In genomic region chrX:81201692-81202412, GRCh38 we compare ENCODE assay signal across 8 cellular contexts. TPM values are rescaled to one million over a fixed set of nuclear protein-coding genes. Genes with fewer than 3 reads are reported as not detected.
DNase-seq lines count a peak whose midpoint lies in the region; ATAC-seq, FAIRE-seq and TF ChIP-seq lines count a peak whose summit lies in the region.

HMGN5 (minus strand) TSS chrX:81201913; CDS start chrX:81121549, 80,364 bp downstream.
SH3BGRL (plus strand) TSS chrX:81202102; CDS start chrX:81202201, 99 bp downstream.

- DNase-seq in NCI-H82 treated with DMSO at 0.1 percent for 48 hours (lab: John Stamatoyannopoulos, UW; ENCODE audit: unreplicated experiment): peak; percentile 70
- peak; percentile 38 to 44 for DNase-seq in activated CD8-positive, alpha-beta memory T cell treated with anti-CD3 and anti-CD28 coated beads for 4 hours (ENCODE audit: low read depth in 2 of 2)
- peak; percentile 23 to 50 for DNase-seq in H1 (ENCODE audit: low read depth in 1 of 2, low spot score in 2 of 2)
- peak; percentile 44 to 47 for DNase-seq in memory B cell (ENCODE audit: low spot score in 2 of 2)
- peak; percentile 47 for DNase-seq in stimulated activated CD8-positive, alpha-beta memory T cell treated with anti-CD3 and anti-CD28 coated beads, Interleukin-12 subunit alpha, Interleukin-12 subunit beta, amount 100 ng/mL, for 1 hour (ENCODE audit: low read depth)

- no peaks in the 10 kb centered on the region for H3K36me3 ChIP-seq in H1 (ENCODE audit: control insufficient read depth in 2 of 4, insufficient read depth in 4 of 4, low read length in 3 of 4)

- no peaks in the 10 kb centered on the region for H3K27me3 Mint-ChIP-seq in memory B cell

- no peak for TF ChIP-seq CTCF in 22Rv1 (IDR thresholded peaks at IDR 0.05)
- TF ChIP-seq CTCF in H1 (IDR thresholded peaks at IDR 0.05; ENCODE audit: control extremely low read depth in 1 of 3, insufficient read depth in 1 of 3, low read depth in 1 of 3, low read length in 3 of 3): no peak

- peak within 1 kb of the TSS; percentile 71; the same call in 1 of the 2 replicates for H3K18ac ChIP-seq in H1 (ENCODE audit: extremely low read depth, low read length)

- H4K20me1 ChIP-seq in H1 (replicated peaks in 1 of 2; ENCODE audit: control insufficient read depth in 1 of 2, insufficient read depth in 2 of 2, low read length in 2 of 2): no peaks in the 10 kb centered on the region

- H3K79me1 ChIP-seq in H1 (ENCODE audit: low read depth, low read length): no peaks in the 10 kb centered on the region

- peaks cover 3% of the 10 kb centered on the region; the same call in 1 of the 2 replicates for H3K23me2 ChIP-seq in H1 (ENCODE audit: low read depth, low read length)

- peak within 1 kb of the TSS; percentile 62 for H4K91ac ChIP-seq in H1 (replicated peaks; ENCODE audit: insufficient read length, low read length)

- H2AFZ ChIP-seq in H1 (ENCODE audit: low read length): peak within 1 kb of the TSS; percentile 96

- H3K4me1 Mint-ChIP-seq in memory B cell: peaks cover 25% of the 10 kb centered on the region

- peak; percentile 26 to 48; a peak in 2 of 3 replicates for TF ChIP-seq POLR2A in H1 (IDR thresholded peaks at IDR 0.05; ENCODE audit: control extremely low read depth in 1 of 2, low read depth in 2 of 2, low read length in 2 of 2)

- no peaks in the 10 kb centered on the region for H3K9me3 Mint-ChIP-seq in memory B cell

- CTCF ChIA-PET in H1 (lab: Charles Lee; ENCODE audit: partially characterized antibody): interaction anchor here (0.7 to 1.4 kb wide), 7 partner anchors 8 to 1200 kb away, joined by 3 to 6 read pairs (median 3); no protein-coding TSS in a partner anchor

- no peak within 1 kb of the TSS for H3K14ac ChIP-seq in H1 (ENCODE audit: insufficient read length)

- peak; percentile 95 for ATAC-seq in GM18511 (IDR thresholded peaks at IDR 0.05; ENCODE audit: unreplicated experiment)
- peak; percentile 93 for ATAC-seq in HG03039 (IDR thresholded peaks at IDR 0.05; ENCODE audit: unreplicated experiment)
- ATAC-seq in memory B cell (ENCODE audit: low read depth): peak; percentile 86

- peaks cover 10% of the 10 kb centered on the region for H3K36me3 Mint-ChIP-seq in memory B cell

- no peak within 1 kb of the TSS for H2BK120ac ChIP-seq in H1 (replicated peaks; ENCODE audit: low read depth, low read length)

- H3K4me2 ChIP-seq in H1 (ENCODE audit: insufficient read depth in 1 of 2, low read depth in 2 of 2, low read length in 2 of 2): peak within 1 kb of the TSS; percentile 69 to 77

- no peak within 1 kb of the TSS for H2BK15ac ChIP-seq in H1 (ENCODE audit: low read length)

- peak within 1 kb of the TSS; percentile 66 to 97 (median 80) for H3K9ac ChIP-seq in H1 (replicated peaks in 1 of 4; ENCODE audit: extremely low read depth in 1 of 4, low read depth in 3 of 4, low read length in 3 of 4)

- no peak for FAIRE-seq in H1 (lab: Jason Lieb, UNC)

- H3K27ac ChIP-seq in 22Rv1 (peak within 1 kb of the TSS; percentile 73), H1 (ENCODE audit: low read depth, low read length) (peak within 1 kb of the TSS; percentile 77)

- peak within 1 kb of the TSS; percentile 99 for H3K4me3 Mint-ChIP-seq in memory B cell

- H2BK12ac ChIP-seq in H1 (ENCODE audit: low read depth, low read length): no peak within 1 kb of the TSS; the same call in 1 of the 2 replicates

- H4K8ac ChIP-seq in H1 (ENCODE audit: extremely low read depth, insufficient read depth, low read length): peak within 1 kb of the TSS; percentile 76; the same call in 1 of the 2 replicates

- no peak within 1 kb of the TSS for H2BK20ac ChIP-seq in H1 (ENCODE audit: low read length)

- peak within 1 kb of the TSS; percentile 44 for H2BK5ac ChIP-seq in H1 (ENCODE audit: low read depth, low read length)

- no peaks in the 10 kb centered on the region for H3K27me3 ChIP-seq in H1 (replicated peaks in 1 of 4; ENCODE audit: control insufficient read depth in 3 of 4, extremely low read depth in 1 of 4, insufficient read depth in 3 of 4, low read length in 3 of 4)

- H3K23ac ChIP-seq in H1 (ENCODE audit: insufficient read length): no peak within 1 kb of the TSS

- H3K4ac ChIP-seq in H1 (replicated peaks; ENCODE audit: insufficient read length, low read depth, low read length): no peak within 1 kb of the TSS

- TF ChIP-seq RAD21 in H1 (IDR thresholded peaks at IDR 0.05 in 1 of 2, conservative IDR thresholded peaks at IDR 0.05 in 1 of 2; ENCODE audit: low read depth in 2 of 2, low read length in 2 of 2): no peak

- whole genome bisulfite sequencing in H1 (ENCODE audit: extremely low coverage in 1 of 2, insufficient coverage in 1 of 2, insufficient read length in 1 of 2, insufficient replicate concordance in 2 of 2, low coverage in 1 of 2, low lambda C conversion rate in 2 of 2, missing lambda C conversion rate in 1 of 2), 2 experiments: 2% methylated on average over 15 of the region's 22 CpGs; no CpG with 5 or more reads in 1 of the 2 experiments

- peak within 1 kb of the TSS; percentile 98 for H3K27ac Mint-ChIP-seq in memory B cell

- H3K4me3 ChIP-seq in H1 (ENCODE audit: extremely low read depth in 1 of 4, insufficient read depth in 2 of 4, low read depth in 3 of 4, low read length in 4 of 4): peak within 1 kb of the TSS; percentile 81 to 95 (median 88)

- no peak for TF ChIP-seq EP300 in H1 (IDR thresholded peaks at IDR 0.05; ENCODE audit: borderline replicate concordance in 1 of 2, low read depth in 2 of 2, low read length in 2 of 2)

- H4K5ac ChIP-seq in H1 (ENCODE audit: insufficient read length, low read depth, low read length): peak within 1 kb of the TSS; percentile 79

- H2AK5ac ChIP-seq in H1 (ENCODE audit: low read depth, low read length): no peak within 1 kb of the TSS

- H3K79me2 ChIP-seq in H1 (ENCODE audit: control insufficient read depth in 1 of 2, insufficient read depth in 2 of 2, low read length in 2 of 2): peaks cover 0 to 44% of the 10 kb centered on the region in 2 experiments; a peak in 2 of 4 replicates

- no peaks in the 10 kb centered on the region for H3K4me1 ChIP-seq in H1 (replicated peaks in 1 of 4; ENCODE audit: control insufficient read depth in 3 of 4, insufficient read depth in 4 of 4, low read length in 3 of 4)

- no peak within 1 kb of the TSS for H3K56ac ChIP-seq in H1 (replicated peaks; ENCODE audit: insufficient read length, low read depth, low read length)

- POLR2A ChIA-PET in H1 (lab: Charles Lee; ENCODE audit: partially characterized antibody): interaction anchor here (0.6 to 1.9 kb wide), 7 partner anchors 11 to 321 kb away, joined by 3 to 4 read pairs (median 3); no protein-coding TSS in a partner anchor

- H3K9me3 ChIP-seq in H1 (ENCODE audit: insufficient read depth in 2 of 2, low read depth in 1 of 2, low read length in 1 of 2): no peaks in the 10 kb centered on the region

TF ChIP-seq in H1, 55 proteins besides CTCF, POLR2A, EP300 and RAD21:
- 0 out of 2 replicates have a peak, but pooled peaks have one; percentile 37 for TF ChIP-seq PHF8 (conservative IDR thresholded peaks at IDR 0.05; ENCODE audit: low read depth, low read length)
- peak; percentile 58 for TF ChIP-seq CHD2 (IDR thresholded peaks at IDR 0.05; ENCODE audit: low read length)
- TF ChIP-seq YY1 (IDR thresholded peaks at IDR 0.05; ENCODE audit: low read depth, low read length): 0 out of 2 replicates have a peak, but pooled peaks have one; percentile 34
- peak; percentile 41; the same call in 1 of the 2 replicates for TF ChIP-seq TBP (IDR thresholded peaks at IDR 0.05; ENCODE audit: low read depth, low read length)
- no peak for TF ChIP-seq FOSL1 (IDR thresholded peaks at IDR 0.05; ENCODE audit: insufficient read depth, low read depth, low read length)
- TF ChIP-seq SIRT6 (IDR thresholded peaks at IDR 0.05; ENCODE audit: low read length): no peak
- TF ChIP-seq SAP30 (IDR thresholded peaks at IDR 0.05; ENCODE audit: insufficient read depth, insufficient replicate concordance, low read length): no peak
- peak; percentile 60; the same call in 1 of the 2 replicates for TF ChIP-seq TAF1 (IDR thresholded peaks at IDR 0.05; ENCODE audit: low read depth, low read length)
- TF ChIP-seq TEAD4 (IDR thresholded peaks at IDR 0.05; ENCODE audit: low read depth, low read length): 0 out of 2 replicates have a peak, but pooled peaks have one; percentile 33
- TF ChIP-seq SUZ12 (IDR thresholded peaks at IDR 0.05; ENCODE audit: low read length): no peak
- 0 out of 2 replicates have a peak, but pooled peaks have one; percentile 41 for TF ChIP-seq BRCA1 (IDR thresholded peaks at IDR 0.05; ENCODE audit: low read depth, low read length)
- TF ChIP-seq MAX (IDR thresholded peaks at IDR 0.05): no peak
- TF ChIP-seq ASH2L (IDR thresholded peaks at IDR 0.05; ENCODE audit: low read length): peak; percentile 41

RNA-seq across cellular contexts. Expression of gene HMGN5, which starts in this region (rescaled TPM):
- total RNA-seq in H1 (2021; fragmentation: NEBNext Ultra II Directional; extraction: Animal tissue kit (Norgen Biotek cat#: 25700)): 20.4 and 23.9 TPM in 2 replicates
- 3.3 and 6.0 TPM in 2 replicates for polyA plus RNA-seq in H1 (2011; rRNA removed)
- 19.3 TPM for polyA plus RNA-seq in H1 (2011; cell fraction: cytosol; rRNA removed)
- polyA plus RNA-seq in H1 (2011; cell fraction: nucleus; rRNA removed): 2.0 TPM
- polyA plus RNA-seq in H1 (2012, experiment 1 of 2): 32.7 to 49.0 TPM (median 36.8 TPM) in 4 replicates
- 4.0 TPM for polyA plus RNA-seq in H1 (2012, experiment 2 of 2)
- 94.1 TPM for polyA plus RNA-seq in H1 (2013, experiment 1 of 2)
- polyA plus RNA-seq in H1 (2013, experiment 2 of 2): 99.6 TPM
- polyA minus RNA-seq in H1 (2011; rRNA and poly(A)+ RNA removed): 3.9 and 4.7 TPM in 2 replicates
- polyA minus RNA-seq in H1 (2011; cell fraction: cytosol; rRNA and poly(A)+ RNA removed): 3.1 TPM
- polyA minus RNA-seq in H1 (2011; cell fraction: nucleus; rRNA and poly(A)+ RNA removed): 4.5 TPM

RNA-seq across cellular contexts. Expression of gene SH3BGRL, which starts in this region (rescaled TPM):
- 48.0 and 49.6 TPM in 2 replicates for total RNA-seq in H1 (2021; fragmentation: NEBNext Ultra II Directional; extraction: Animal tissue kit (Norgen Biotek cat#: 25700))
- 17.7 and 36.3 TPM in 2 replicates for polyA plus RNA-seq in H1 (2011; rRNA removed)
- 33.4 TPM for polyA plus RNA-seq in H1 (2011; cell fraction: cytosol; rRNA removed)
- 9.3 TPM for polyA plus RNA-seq in H1 (2011; cell fraction: nucleus; rRNA removed)
- 30.3 to 46.5 TPM (median 31.6 TPM) in 4 replicates for polyA plus RNA-seq in H1 (2012, experiment 1 of 2)
- 7.3 TPM for polyA plus RNA-seq in H1 (2012, experiment 2 of 2)
- polyA plus RNA-seq in H1 (2013, experiment 1 of 2): 44.1 TPM
- 43.1 TPM for polyA plus RNA-seq in H1 (2013, experiment 2 of 2)
- 14.4 and 25.2 TPM in 2 replicates for polyA minus RNA-seq in H1 (2011; rRNA and poly(A)+ RNA removed)
- polyA minus RNA-seq in H1 (2011; cell fraction: cytosol; rRNA and poly(A)+ RNA removed): 11.3 TPM
- 28.5 TPM for polyA minus RNA-seq in H1 (2011; cell fraction: nucleus; rRNA and poly(A)+ RNA removed)

Comparison
In these comparisons a context has a peak if more than half of its experiments do, and no peak if none do; other contexts are left out.
1. Peak in every context shown above with its lines: DNase-seq, ATAC-seq, H3K4me3 ChIP-seq and H3K27ac ChIP-seq.